ENCODE assay signal across 23 cellular contexts in the genomic region with DNA sequence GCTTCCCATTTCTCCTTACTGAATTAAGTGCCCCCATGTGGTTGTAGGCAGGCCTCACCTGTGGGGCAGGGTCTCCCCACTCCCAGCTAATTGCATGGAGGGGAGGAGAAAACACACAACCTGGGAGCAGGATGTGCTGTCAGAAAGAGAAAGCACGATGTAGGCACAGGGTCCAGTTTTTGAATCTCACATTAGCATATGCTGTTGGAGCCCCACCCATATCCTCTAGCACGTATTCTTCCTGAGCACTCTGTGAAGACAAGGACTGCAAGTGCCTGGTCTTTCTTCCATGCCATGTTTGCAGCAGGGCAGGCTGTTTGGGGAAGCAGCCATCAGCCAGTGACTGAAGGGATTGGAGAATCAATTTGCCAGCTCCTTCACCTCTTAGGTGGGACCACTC.
"Had no signal": no experiment of that assay in that cellular context is flagged by ENCODE, and none has a peak within 500 bp of the region (broad histone marks: within the 10 kb centered on the region; RNA-seq: fewer than 3 reads in every experiment).

No MANE protein-coding gene starts in this region.

- H3K4me3 ChIP-seq: K562, SJCRH30 had no signal

- H3K4me1 ChIP-seq: SJCRH30 had no signal

- H3K36me3 ChIP-seq: SJCRH30 had no signal

- DNase-seq: Kasumi-1, MM.1S, NCI-H1092 treated with DMSO at 0.1 percent for 48 hours, NCI-H1436, NCI-H1694 treated with DMSO at 0.1 percent for 48 hours, NCI-H1930, NCI-H2081, NCI-H2107, NCI-H2227 treated with DMSO at 0.1 percent for 48 hours, NCI-H524, NCI-H526 treated with DMSO at 0.1 percent for 48 hours, NCI-H774, PC-3, SHP77 treated with DMSO at 0.1 percent for 48 hours, SJCRH30 had no signal

- H3K27ac ChIP-seq: HL-60, KMS-11, RWPE1, SJCRH30 had no signal

- H3K4me3 Mint-ChIP-seq: IgD-negative memory B cell had no signal

- H3K27ac Mint-ChIP-seq: IgD-negative memory B cell had no signal

- H3K27me3 ChIP-seq: SJCRH30 had no signal

- H3K4me1 Mint-ChIP-seq: IgD-negative memory B cell had no signal

- ATAC-seq: K562, Panc1, PC-3, Right ventricle myocardium inferior, SK-N-SH treated with all-trans-retinoic acid at 6 μM for 48 hours had no signal

- H3K9me3 ChIP-seq: SJCRH30 had no signal

- H3K36me3 Mint-ChIP-seq: IgD-negative memory B cell had no signal
